8 cellular contexts compared by ENCODE assay signal in the genomic region with DNA sequence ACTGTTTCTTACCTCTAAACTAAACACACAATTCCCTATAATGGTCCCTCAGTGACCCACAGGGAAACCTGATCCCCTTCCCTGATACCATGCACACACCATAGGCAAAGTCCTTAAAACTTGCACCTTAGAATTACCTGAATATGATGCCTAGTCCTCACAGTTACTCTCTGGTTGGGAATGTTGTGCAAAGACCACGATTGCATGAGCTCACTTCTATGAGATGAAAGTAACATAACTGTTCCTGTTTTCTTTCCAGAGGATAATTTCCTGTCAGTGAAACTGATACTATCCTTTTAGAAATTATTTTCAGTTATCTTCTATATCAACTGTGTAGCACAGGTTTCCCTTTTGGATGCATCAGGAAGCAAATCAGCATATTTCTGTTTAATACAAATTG. TPM values are rescaled to one million over a fixed set of nuclear protein-coding genes. Genes with fewer than 3 reads are reported as not detected.
DNase-seq lines count a peak whose midpoint lies in the region; ATAC-seq and TF ChIP-seq lines count a peak whose summit lies in the region.

No MANE protein-coding gene starts in this region.

- peak overlapping the region; percentile 13 for H3K4me2 ChIP-seq in Loucy (ENCODE audit: low read depth, low read length, poor library complexity, severe bottlenecking)
- H3K4me2 ChIP-seq in mammary epithelial cell (ENCODE audit: insufficient read depth, low read depth, low read length): peak overlapping the region; percentile 5

- in situ Hi-C loops in mammary epithelial cell (cut with MboI; ENCODE audit: low sequenced_read_pairs in 2 of 2): no loop called here

- CTCF ChIA-PET in CD8-positive, alpha-beta memory T cell (lab: Charles Lee): interaction anchor here (1.0 to 3.6 kb wide), 4 partner anchors 8 to 31 kb away, joined by 3 to 20 read pairs (median 5); no protein-coding TSS in a partner anchor
- CTCF ChIA-PET in mammary epithelial cell (lab: Charles Lee; ENCODE audit: low non-redundant PET): interaction anchor here (0.7 kb wide), 1 partner anchor 12 kb away, joined by 7 read pairs; no protein-coding TSS in a partner anchor

- H3K4me1 ChIP-seq in CD8-positive, alpha-beta memory T cell (ENCODE audit: insufficient read depth, low read length): peaks cover 94% of the 10 kb centered on the region
- H3K4me1 ChIP-seq in Loucy (ENCODE audit: insufficient read depth, low read length, poor library complexity, severe bottlenecking): peaks cover 72% of the 10 kb centered on the region
- H3K4me1 ChIP-seq in mammary epithelial cell (ENCODE audit: insufficient read depth, low read length): peaks cover 44% of the 10 kb centered on the region
- H3K4me1 ChIP-seq in thyroid gland: peaks cover 6 to 18% of the 10 kb centered on the region in 2 donors

- H2AFZ ChIP-seq in Loucy (ENCODE audit: low read length) (no peak overlapping the region), mammary epithelial cell (ENCODE audit: low read depth, low read length) (no peak overlapping the region)

- intact Hi-C loops in mammary epithelial cell (cut with micrococcal nuclease) (no loop called here), natural killer cell (cut with micrococcal nuclease) (no loop called here), thyroid gland (cut with DNase I) (no loop called here)

- H3K27ac ChIP-seq in CD8-positive, alpha-beta memory T cell (ENCODE audit: low read depth, low read length): no peak overlapping the region
- peak overlapping the region; percentile 82 for H3K27ac ChIP-seq in mammary epithelial cell (ENCODE audit: insufficient read depth, low read depth, low read length)
- no peak overlapping the region for H3K27ac ChIP-seq in thyroid gland

- no peaks in the 10 kb centered on the region for H3K9me3 ChIP-seq in CD8-positive, alpha-beta memory T cell (ENCODE audit: low read length)
- H3K9me3 ChIP-seq in Loucy (ENCODE audit: insufficient read depth, low read depth, low read length) (no peaks in the 10 kb centered on the region), mammary epithelial cell (replicated peaks; ENCODE audit: insufficient read depth, low read length) (no peaks in the 10 kb centered on the region), thyroid gland (no peaks in the 10 kb centered on the region)

- peaks cover 18% of the 10 kb centered on the region for H3F3A ChIP-seq in Loucy (ENCODE audit: low read depth)

- no peaks in the 10 kb centered on the region for H3K9me2 ChIP-seq in Loucy (replicated peaks; ENCODE audit: low read depth, low read length)

- H3K27me3 ChIP-seq in CD8-positive, alpha-beta memory T cell (ENCODE audit: insufficient read depth, low read length, poor library complexity, severe bottlenecking): no peaks in the 10 kb centered on the region
- H3K27me3 ChIP-seq in Loucy (ENCODE audit: insufficient read depth, low read length, poor library complexity, severe bottlenecking) (no peaks in the 10 kb centered on the region), mammary epithelial cell (ENCODE audit: insufficient read depth, low read length) (no peaks in the 10 kb centered on the region), thyroid gland (no peaks in the 10 kb centered on the region)

- TF ChIP-seq POLR2A in GM18505 (IDR thresholded peaks at IDR 0.05; ENCODE audit: borderline replicate concordance, extremely low read depth, insufficient read depth, insufficient read length) (no peak), thyroid gland (IDR thresholded peaks at IDR 0.05) (no peak)

- peaks cover 6 to 11% (median 6%) of the 10 kb centered on the region in 3 donors for H3K36me3 Mint-ChIP-seq in CD8-positive, alpha-beta memory T cell
- no peaks in the 10 kb centered on the region for H3K36me3 Mint-ChIP-seq in natural killer cell

- no peaks in the 10 kb centered on the region for H3K36me3 ChIP-seq in CD8-positive, alpha-beta memory T cell (ENCODE audit: insufficient read depth, low read length)
- H3K36me3 ChIP-seq in Loucy (ENCODE audit: insufficient read depth, low read length) (no peaks in the 10 kb centered on the region), mammary epithelial cell (ENCODE audit: insufficient read depth, low read length) (no peaks in the 10 kb centered on the region), thyroid gland (no peaks in the 10 kb centered on the region)

- H3K4me1 Mint-ChIP-seq in CD8-positive, alpha-beta memory T cell: peaks cover 96 to 100% (median 100%) of the 10 kb centered on the region in 3 donors
- peaks cover 81 to 82% of the 10 kb centered on the region in 2 donors for H3K4me1 Mint-ChIP-seq in natural killer cell

- TF ChIP-seq CTCF in Loucy (conservative IDR thresholded peaks at IDR 0.05; ENCODE audit: low read length) (no peak), mammary epithelial cell (conservative IDR thresholded peaks at IDR 0.05 in 1 of 2, IDR thresholded peaks at IDR 0.05 in 1 of 2; ENCODE audit: extremely low read depth in 1 of 2, insufficient read depth in 1 of 2, low read depth in 1 of 2, low read length in 2 of 2) (no peak), natural killer cell (IDR thresholded peaks at IDR 0.05) (no peak), thyroid gland (IDR thresholded peaks at IDR 0.05) (no peak)

- no TSS peak for BruUV-seq in mammary epithelial cell (replicated peaks; lab: Mats Ljungman, UMichigan)

- H3K4me3 ChIP-seq in CD8-positive, alpha-beta memory T cell (ENCODE audit: low read length): peak overlapping the region; percentile 11
- no peak overlapping the region for H3K4me3 ChIP-seq in Loucy (ENCODE audit: low read length, poor library complexity, severe bottlenecking)
- H3K4me3 ChIP-seq in mammary epithelial cell (replicated peaks in 1 of 3; ENCODE audit: insufficient read depth in 1 of 3, low read depth in 2 of 3, low read length in 3 of 3): no peak overlapping the region
- H3K4me3 ChIP-seq in thyroid gland (replicated peaks in 1 of 3): no peak overlapping the region

- ATAC-seq in natural killer cell (no peak), GM18505 (IDR thresholded peaks at IDR 0.05; ENCODE audit: unreplicated experiment) (no peak), GM21529 (IDR thresholded peaks at IDR 0.05; ENCODE audit: unreplicated experiment) (no peak)

- H3K27me3 Mint-ChIP-seq in CD8-positive, alpha-beta memory T cell: peaks cover 0 to 3% of the 10 kb centered on the region in 2 donors
- H3K27me3 Mint-ChIP-seq in natural killer cell (ENCODE audit: low read depth in 2 of 2): no peaks in the 10 kb centered on the region

- H4K20me1 ChIP-seq in Loucy (ENCODE audit: insufficient read depth, low read length, poor library complexity, severe bottlenecking) (peaks cover 3% of the 10 kb centered on the region), mammary epithelial cell (ENCODE audit: insufficient read depth, low read length) (no peaks in the 10 kb centered on the region)

- H3K9me3 Mint-ChIP-seq in CD8-positive, alpha-beta memory T cell: peaks cover 0 to under 1% (median 0%) of the 10 kb centered on the region in 5 donors
- no peaks in the 10 kb centered on the region for H3K9me3 Mint-ChIP-seq in natural killer cell

- H3K9ac ChIP-seq in Loucy (ENCODE audit: low read depth, low read length, poor library complexity, severe bottlenecking): peak overlapping the region; percentile 43
- H3K9ac ChIP-seq in mammary epithelial cell (ENCODE audit: insufficient read depth, low read length): no peak overlapping the region

- H3K79me2 ChIP-seq in Loucy (ENCODE audit: insufficient read depth, low read length) (peaks cover 81% of the 10 kb centered on the region), mammary epithelial cell (ENCODE audit: insufficient read depth, low read length) (peaks cover 38% of the 10 kb centered on the region)

- H3K27ac Mint-ChIP-seq in CD8-positive, alpha-beta memory T cell: peak overlapping the region; percentile 43 to 100 (median 93)
- H3K27ac Mint-ChIP-seq in natural killer cell: peak overlapping the region; percentile 77 to 78

- POLR2A ChIA-PET in CD8-positive, alpha-beta memory T cell (lab: Charles Lee): interaction anchor here (1.2 to 1.3 kb wide), 2 partner anchors 31 to 37 kb away, joined by 3 read pairs; no protein-coding TSS in a partner anchor

- dilution Hi-C loops in mammary epithelial cell (cut with HindIII; ENCODE audit: low sequenced_read_pairs): no loop called here

- H3K4me3 Mint-ChIP-seq in CD8-positive, alpha-beta memory T cell: peak overlapping the region; percentile 19 to 71 (median 55)
- no peak overlapping the region for H3K4me3 Mint-ChIP-seq in natural killer cell

- 36% methylated on average over 1 of the region's 1 CpG for WGBS in mammary epithelial cell (ENCODE audit: low coverage, missing lambda C conversion rate)
- 59 to 62% methylated on average over 1 of the region's 1 CpG for WGBS in thyroid gland, 2 donors

- DNase-seq in CD8-positive, alpha-beta memory T cell: no peak
- DNase-seq in mammary epithelial cell: peak; percentile 44
- no peak for DNase-seq in natural killer cell
- DNase-seq in thyroid gland: no peak
- DNase-seq in DMS153 treated with DMSO at 0.1 percent for 48 hours (lab: John Stamatoyannopoulos, UW; ENCODE audit: unreplicated experiment): no peak

RNA-seq across cellular contexts. Expression of a gene that starts 51.4 kb away (rescaled TPM):
- total RNA-seq in CD8-positive, alpha-beta memory T cell: 100 to 1,000 TPM; 295 to 311 TPM
- polyA plus RNA-seq in CD8-positive, alpha-beta memory T cell: 207 TPM
- 10 to 100 TPM; 11.3 to 15.9 TPM for total RNA-seq in mammary epithelial cell
- polyA plus RNA-seq in mammary epithelial cell: 15.4 TPM
- 7.1 TPM for polyA minus RNA-seq in mammary epithelial cell
- total RNA-seq in natural killer cell: 10 to 100 TPM; 47.6 to 87.5 (median 76.3) TPM
- 10 to 100 TPM; 15.7 to 36.8 (median 33.6) TPM for total RNA-seq in thyroid gland
